Comparison of ENCODE assay signal across 8 cellular contexts in the genomic region with DNA sequence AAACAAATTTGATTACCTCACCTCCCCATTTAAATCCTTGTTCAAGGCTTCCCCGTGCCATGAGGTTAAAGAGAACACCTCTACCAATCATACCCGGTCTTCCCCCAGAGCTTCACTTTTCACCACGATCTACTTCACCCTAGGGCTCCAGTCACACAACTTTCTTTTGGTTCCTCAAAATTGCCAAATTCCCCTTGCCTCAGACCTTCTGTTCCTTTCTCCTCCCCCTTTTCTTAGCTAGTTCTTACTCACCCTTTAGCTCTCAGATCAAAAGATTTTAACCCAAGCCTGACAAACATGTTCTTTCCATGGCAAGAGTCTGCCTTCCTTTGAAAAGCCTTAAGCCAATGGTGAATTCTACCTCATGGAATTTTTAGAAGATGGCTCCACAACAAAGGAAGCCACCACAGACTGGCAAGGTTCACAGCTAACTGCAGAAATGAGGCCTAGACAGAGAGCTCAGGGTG. TPM values are rescaled to one million over a fixed set of nuclear protein-coding genes. Genes with fewer than 3 reads are reported as not detected.
DNase-seq lines count a peak whose midpoint lies in the region; ATAC-seq and TF ChIP-seq lines count a peak whose summit lies in the region.

No MANE protein-coding gene starts in this region.

- POLR2A ChIA-PET in WTC11 (lab: Charles Lee) = no interaction called here

- H3K27me3 Mint-ChIP-seq in CD14-positive monocyte (ENCODE audit: low read depth in 3 of 3) (peaks cover 0 to 2% (median 0%) of the 10 kb centered on the region in 3 donors), WTC11 (ENCODE audit: low read depth) (no peaks in the 10 kb centered on the region)

- H3K27me3 ChIP-seq in lung (ENCODE audit: control insufficient read depth, insufficient read depth) = no peaks in the 10 kb centered on the region
- H3K27me3 ChIP-seq in SJCRH30 = no peaks in the 10 kb centered on the region

- peaks cover 23 to 28% of the 10 kb centered on the region in 2 donors for H3K36me3 Mint-ChIP-seq in CD14-positive monocyte
- no peaks in the 10 kb centered on the region for H3K36me3 Mint-ChIP-seq in WTC11

- peaks cover 74% of the 10 kb centered on the region for H3K4me1 Mint-ChIP-seq in CD14-positive monocyte
- H3K4me1 Mint-ChIP-seq in WTC11 = peaks cover 94% of the 10 kb centered on the region

- DNase-seq in CD14-positive monocyte (ENCODE audit: low spot score) (peak; percentile 75), GM19238 (ENCODE audit: insufficient read length, low spot score) (peak; percentile 33), WTC11 (ENCODE audit: low spot score) (no peak), lung (ENCODE audit: low spot score) (no peak), SHP77 (lab: John Stamatoyannopoulos, UW) (no peak), SJCRH30 (no peak), OCI-M2 (lab: John Stamatoyannopoulos, UW; ENCODE audit: unreplicated experiment) (no peak)

- H3K9me3 ChIP-seq in lung (ENCODE audit: control insufficient read depth in 2 of 2, insufficient read depth in 1 of 2, low read length in 1 of 2) = no peaks in the 10 kb centered on the region
- H3K9me3 ChIP-seq in SJCRH30 (replicated peaks) = no peaks in the 10 kb centered on the region

- H3K36me3 ChIP-seq in lung (ENCODE audit: control insufficient read depth in 2 of 2, insufficient read depth in 2 of 2, low read length in 2 of 2) (no peaks in the 10 kb centered on the region), SJCRH30 (peaks cover 15% of the 10 kb centered on the region)

- H3K27ac Mint-ChIP-seq in CD14-positive monocyte (peak overlapping the region; percentile 98 to 100 (median 100)), WTC11 (peak overlapping the region; percentile 69)

- H3K27ac ChIP-seq in lung (ENCODE audit: low read depth in 1 of 2, low read length in 1 of 2) = peak overlapping the region; percentile 32 to 67
- H3K27ac ChIP-seq in SJCRH30 = no peak overlapping the region

- H3K4me3 ChIP-seq in lung (no peak overlapping the region), SJCRH30 (no peak overlapping the region)

- H3K9me3 Mint-ChIP-seq in CD14-positive monocyte (no peaks in the 10 kb centered on the region), WTC11 (no peaks in the 10 kb centered on the region)

- WGBS in lung, 2 donors = 22 to 56% methylated on average over 3 of the region's 3 CpGs

- intact Hi-C loops in CD14-positive monocyte (cut with micrococcal nuclease) = loop anchor here (5.0 to 10.0 kb wide), 3 partner anchors 54 to 97 kb away; partner anchors contain the start of genes MAPKAP1 (in 2 of the 2) and PBX3 (in 1 of the 2)

- no peak for TF ChIP-seq CTCF in CD14-positive monocyte (IDR thresholded peaks at IDR 0.05)
- TF ChIP-seq CTCF in WTC11 (IDR thresholded peaks at IDR 0.05) = no peak
- no peak for TF ChIP-seq CTCF in lung (IDR thresholded peaks at IDR 0.05; ENCODE audit: control extremely low read depth, extremely low read depth)

- H3K4me1 ChIP-seq in lung (ENCODE audit: control insufficient read depth in 2 of 2, insufficient read depth in 2 of 2, low read length in 2 of 2) = peaks cover 2 to 19% of the 10 kb centered on the region in 2 donors
- no peaks in the 10 kb centered on the region; the same call in none of the 2 replicates for H3K4me1 ChIP-seq in SJCRH30

- ATAC-seq in HG03196 (IDR thresholded peaks at IDR 0.05; ENCODE audit: unreplicated experiment) (peak; percentile 59), WTC11 (no peak), lung (ENCODE audit: insufficient read depth, low FRiP score) (no peak)

- CTCF ChIA-PET in WTC11 (lab: Charles Lee) = interaction anchor here (1.0 to 1.7 kb wide), 2 partner anchors 92 to 243 kb away, joined by 3 to 4 read pairs; no protein-coding TSS in a partner anchor

- H3K4me3 Mint-ChIP-seq in CD14-positive monocyte = peak overlapping the region; percentile 68 to 93
- no peak overlapping the region; the same call in 1 of the 2 replicates for H3K4me3 Mint-ChIP-seq in WTC11

TF ChIP-seq in WTC11, 78 proteins besides CTCF, POLR2A, EP300 and RAD21:
- no peak for TF ChIP-seq ELF4 (CRISPR knock-in tag; IDR thresholded peaks at IDR 0.05; ENCODE audit: low read depth)
- no peak for TF ChIP-seq TEAD4 (CRISPR knock-in tag; IDR thresholded peaks at IDR 0.05)
- no peak for TF ChIP-seq IRF1 (CRISPR knock-in tag; IDR thresholded peaks at IDR 0.05)
- TF ChIP-seq TCF7 (CRISPR knock-in tag; IDR thresholded peaks at IDR 0.05; ENCODE audit: low read depth) = no peak
- TF ChIP-seq FOXK1 (CRISPR knock-in tag; IDR thresholded peaks at IDR 0.05) = no peak
- no peak for TF ChIP-seq PRRX2 (CRISPR knock-in tag; IDR thresholded peaks at IDR 0.05)
- TF ChIP-seq TEAD1 (CRISPR knock-in tag; IDR thresholded peaks at IDR 0.05) = no peak
- TF ChIP-seq CREB1 (CRISPR knock-in tag; IDR thresholded peaks at IDR 0.05) = no peak
- no peak for TF ChIP-seq GTF2I (CRISPR knock-in tag; conservative IDR thresholded peaks at IDR 0.05)
- no peak for TF ChIP-seq FOXJ3 (CRISPR knock-in tag; IDR thresholded peaks at IDR 0.05; ENCODE audit: borderline replicate concordance)

RNA-seq across cellular contexts. Expression of gene MAPKAP1, which starts 56.7 kb away (rescaled TPM):
- polyA plus RNA-seq in CD14-positive monocyte (10 to 100 TPM; 39.9 to 44.1 TPM), lung (10 to 100 TPM; 65.4 to 67.9 TPM)
- total RNA-seq in WTC11 (2021) (102 to 115 TPM (median 111 TPM) in 3 replicates), lung (10 to 100 TPM; 53.0 to 83.3 TPM)
- 103 and 109 TPM in 2 replicates for total RNA-seq in SJCRH30 (2014; rRNA removed; shearing (Covaris generic))

Comparison
In these comparisons a context has a peak if more than half of its experiments do, and no peak if none do; other contexts are left out.
1. DNase-seq: peak in CD14-positive monocyte (single experiment) and GM19238 (single experiment); none in WTC11 (single experiment), lung (single experiment), SHP77 (0 of 2), SJCRH30 (0 of 2) and OCI-M2 (single experiment).